ENCODE assay signal across 8 cellular contexts in the genomic region with DNA sequence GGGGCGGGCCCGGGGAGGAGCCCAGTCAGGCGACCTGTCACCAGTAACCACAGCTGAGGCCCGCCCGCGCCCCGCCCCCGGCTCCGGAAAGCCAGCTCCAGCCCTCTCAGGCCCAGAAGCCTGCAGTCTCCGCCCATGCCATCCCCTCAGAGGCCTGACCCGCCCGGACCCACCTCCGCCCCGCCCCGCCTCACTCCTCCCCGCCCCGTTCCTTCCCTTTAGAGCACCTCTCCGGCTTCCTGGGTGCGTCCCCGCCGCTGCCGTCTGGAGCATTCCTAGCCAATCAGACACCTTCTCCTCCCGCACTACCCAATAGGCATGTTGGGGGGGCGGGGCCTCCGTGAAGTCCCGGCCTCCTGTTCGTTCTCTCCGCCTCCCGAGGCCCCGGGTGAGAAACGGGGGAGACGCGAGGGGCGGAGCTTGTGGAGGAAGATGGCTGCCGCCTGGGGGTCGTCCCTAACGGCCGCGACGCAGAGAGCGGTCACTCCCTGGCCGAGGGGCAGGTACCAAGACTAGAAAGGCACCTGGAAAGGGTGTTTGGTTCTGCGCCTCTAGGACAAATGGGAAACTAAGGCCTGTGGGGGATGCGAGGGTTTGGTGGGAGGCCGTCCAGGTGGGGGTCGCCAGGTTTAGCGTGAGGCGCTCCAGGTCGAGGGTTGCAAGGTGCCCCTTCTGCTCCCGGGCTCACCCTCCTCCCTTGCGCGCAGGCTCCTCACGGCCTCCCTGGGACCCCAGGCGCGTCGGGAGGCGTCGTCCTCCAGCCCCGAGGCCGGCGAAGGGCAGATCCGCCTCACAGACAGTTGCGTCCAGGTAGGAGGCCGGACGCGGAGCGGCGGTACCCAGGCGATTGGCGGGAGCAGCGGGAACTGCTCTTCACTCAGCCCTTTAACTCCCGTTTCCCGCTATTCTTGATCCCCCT. TPM values are rescaled to one million over a fixed set of nuclear protein-coding genes. Genes with fewer than 3 reads are reported as not detected.
A peak's percentile ranks its signal among the peaks of the same experiment; 100 is the strongest.
DNase-seq lines count a peak whose midpoint lies in the region; ATAC-seq and TF ChIP-seq lines count a peak whose summit lies in the region.

A gene with protein sequence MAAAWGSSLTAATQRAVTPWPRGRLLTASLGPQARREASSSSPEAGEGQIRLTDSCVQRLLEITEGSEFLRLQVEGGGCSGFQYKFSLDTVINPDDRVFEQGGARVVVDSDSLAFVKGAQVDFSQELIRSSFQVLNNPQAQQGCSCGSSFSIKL (plus strand): TSS at position 423 of the 919 bp plus-strand sequence. CDS start 10 bp downstream, at position 433.

- peak within 1 kb of the TSS; percentile 73; the same call in 1 of the 2 replicates for H3K56ac ChIP-seq in IMR-90 (ENCODE audit: extremely low read depth, insufficient read depth, low read length)

- WGBS in IMR-90 (ENCODE audit: extremely low coverage in 2 of 2, insufficient read length in 1 of 2), 2 experiments, result 1% methylated on average over 17 of the region's 73 CpGs; no CpG with 5 or more reads in 1 of the 2 experiments

- H4K5ac ChIP-seq in IMR-90 (ENCODE audit: low read depth, low read length), result peak within 1 kb of the TSS; percentile 32; the same call in 1 of the 2 replicates

- no peak within 1 kb of the TSS for H2BK20ac ChIP-seq in IMR-90 (ENCODE audit: low read depth, low read length)

- peak; percentile 85 for ATAC-seq in GM21528 (IDR thresholded peaks at IDR 0.05; ENCODE audit: low FRiP score, unreplicated experiment)
- ATAC-seq in IMR-90 (ENCODE audit: low read depth), result peak; percentile 93
- peak; percentile 94 for ATAC-seq in mucosa of descending colon

- H2BK120ac ChIP-seq in IMR-90 (ENCODE audit: low read depth, low read length), result no peak within 1 kb of the TSS; the same call in 1 of the 2 replicates

- TF ChIP-seq RAD21 in IMR-90 (IDR thresholded peaks at IDR 0.05; ENCODE audit: low read length), result no peak

- H3K9me1 ChIP-seq in IMR-90 (ENCODE audit: insufficient read depth, low read length), result peaks cover 7% of the 10 kb centered on the region; the same call in 1 of the 2 replicates

- peaks cover 3% of the 10 kb centered on the region; the same call in 1 of the 2 replicates for H4K20me1 ChIP-seq in IMR-90 (ENCODE audit: insufficient read depth, low read length)

- peak; percentile 99 for DNase-seq in DMS 273 (lab: John Stamatoyannopoulos, UW; ENCODE audit: unreplicated experiment)
- peak; percentile 99 for DNase-seq in IMR-90
- DNase-seq in OCI-M1 (lab: John Stamatoyannopoulos, UW), result peak; percentile 99
- peak; percentile 98 for DNase-seq in activated T-cell treated with anti-CD3 and anti-CD28 coated beads for 24 hours (ENCODE audit: low read depth)
- DNase-seq in epithelial cell of esophagus (ENCODE audit: low read depth), result peak; percentile 100
- peak; percentile 100 for DNase-seq in mucosa of descending colon
- peak; percentile 100 for DNase-seq in stimulated activated CD8-positive, alpha-beta memory T cell treated with anti-CD3 and anti-CD28 coated beads, Interleukin-4, amount 100 ng/mL, for 24 hours (ENCODE audit: low read depth)

- H3K36me3 ChIP-seq in IMR-90 (ENCODE audit: control insufficient read depth, insufficient read depth, low read length), result peaks cover 2% of the 10 kb centered on the region; the same call in 1 of the 2 replicates
- H3K36me3 ChIP-seq in mucosa of descending colon (ENCODE audit: low read depth), result no peaks in the 10 kb centered on the region

- peak within 1 kb of the TSS; percentile 72 for H3K27ac ChIP-seq in IMR-90 (ENCODE audit: insufficient read depth, low read length)

- no peak within 1 kb of the TSS for H2BK15ac ChIP-seq in IMR-90 (ENCODE audit: low read depth, low read length)

- intact Hi-C loops in IMR-90 (cut with micrococcal nuclease), result no loop called here
- intact Hi-C loops in mucosa of descending colon (cut with DNase I, micrococcal nuclease), result no loop called here

- peak within 1 kb of the TSS; percentile 44 for H2AK5ac ChIP-seq in IMR-90 (ENCODE audit: low read depth, low read length)

- no peak for TF ChIP-seq CTCF in IMR-90 (conservative IDR thresholded peaks at IDR 0.05; ENCODE audit: low read depth, low read length)
- no peak for TF ChIP-seq CTCF in epithelial cell of esophagus (IDR thresholded peaks at IDR 0.05; ENCODE audit: insufficient read depth, low read depth, low read length, missing control alignments)
- TF ChIP-seq CTCF in mucosa of descending colon (IDR thresholded peaks at IDR 0.05), result no peak

- H3K79me1 ChIP-seq in IMR-90 (ENCODE audit: low read depth in 1 of 2, low read length in 2 of 2), result peaks cover 34 to 47% of the 10 kb centered on the region in 2 experiments

- POLR2A ChIA-PET in IMR-90 (lab: Charles Lee; ENCODE audit: unreplicated experiment), result no interaction called here

- peak; percentile 63; the same call in 1 of the 2 replicates for TF ChIP-seq POLR2A in IMR-90 (IDR thresholded peaks at IDR 0.05; ENCODE audit: low read depth, low read length)

- peak within 1 kb of the TSS; percentile 94 for H2AFZ ChIP-seq in IMR-90 (replicated peaks; ENCODE audit: low read length, poor library complexity)

- H4K8ac ChIP-seq in IMR-90 (ENCODE audit: low read depth in 2 of 2, low read length in 2 of 2), result peak within 1 kb of the TSS; percentile 53 to 83

- H3K14ac ChIP-seq in IMR-90 (replicated peaks; ENCODE audit: low read depth, low read length), result peak within 1 kb of the TSS; percentile 91

- dilution Hi-C loops in IMR-90 (cut with HindIII; ENCODE audit: low sequenced_read_pairs, unreplicated experiment), result no loop called here

- H3K23ac ChIP-seq in IMR-90 (ENCODE audit: low read depth, low read length), result peak within 1 kb of the TSS; percentile 89

- peak within 1 kb of the TSS; percentile 89 for H2AK9ac ChIP-seq in IMR-90 (replicated peaks; ENCODE audit: low read depth, low read length, poor library complexity)

- H3K18ac ChIP-seq in IMR-90 (ENCODE audit: low read depth, low read length), result peak within 1 kb of the TSS; percentile 16; the same call in 1 of the 2 replicates

- no peaks in the 10 kb centered on the region for H3K9me3 ChIP-seq in IMR-90 (ENCODE audit: control insufficient read depth, insufficient read depth, low read length)
- H3K9me3 ChIP-seq in mucosa of descending colon, result no peaks in the 10 kb centered on the region

- CTCF ChIA-PET in IMR-90 (lab: Yijun Ruan, JAX), result interaction anchor here (1.1 kb wide), 1 partner anchor 8 kb away, joined by 4 read pairs; no protein-coding TSS in a partner anchor

- BruUV-seq in IMR-90 (replicated peaks; lab: Mats Ljungman, UMichigan), result no TSS peak

- peak within 1 kb of the TSS; percentile 98 for H3K4me2 ChIP-seq in IMR-90 (ENCODE audit: low read depth, low read length)

- peak within 1 kb of the TSS; percentile 21 for H2BK5ac ChIP-seq in IMR-90 (ENCODE audit: low read depth, low read length, poor library complexity, severe bottlenecking)

- H3K4me1 ChIP-seq in IMR-90 (ENCODE audit: control insufficient read depth, insufficient read depth, low read length) (peaks cover 7% of the 10 kb centered on the region), mucosa of descending colon (ENCODE audit: low read depth) (peaks cover 18% of the 10 kb centered on the region)

- H3K4ac ChIP-seq in IMR-90 (ENCODE audit: low read depth, low read length), result peak within 1 kb of the TSS; percentile 84

- in situ Hi-C loops in IMR-90 (cut with MboI; ENCODE audit: low sequenced_read_pairs), result no loop called here

- H3K27me3 ChIP-seq in IMR-90 (ENCODE audit: control insufficient read depth, insufficient read depth, low read length), result no peaks in the 10 kb centered on the region

- peak within 1 kb of the TSS; percentile 85 for H4K91ac ChIP-seq in IMR-90 (ENCODE audit: insufficient read depth, low read depth, low read length)

- peak within 1 kb of the TSS; percentile 80 for H3K9ac ChIP-seq in IMR-90 (ENCODE audit: low read depth, low read length)

- H3K4me3 ChIP-seq in IMR-90 (ENCODE audit: insufficient read depth, low read depth, low read length) (peak within 1 kb of the TSS; percentile 93), epithelial cell of esophagus (ENCODE audit: low read length) (peak within 1 kb of the TSS; percentile 98), mucosa of descending colon (peak within 1 kb of the TSS; percentile 45)

TF ChIP-seq in IMR-90, 13 proteins besides CTCF, POLR2A, EP300 and RAD21:
- TF ChIP-seq MAZ (IDR thresholded peaks at IDR 0.05; ENCODE audit: borderline replicate concordance, low read depth, low read length) (peak; percentile 71; the same call in 1 of the 2 replicates), BHLHE40 (IDR thresholded peaks at IDR 0.05; ENCODE audit: low read depth, low read length) (peak; percentile 85), CHD1 (IDR thresholded peaks at IDR 0.05; ENCODE audit: low read depth, low read length) (no peak)

RNA-seq across cellular contexts. Expression of the gene that starts here (rescaled TPM):
- total RNA-seq in IMR-90 (2012; rRNA removed) (5.4 and 9.2 TPM in 2 replicates), mucosa of descending colon (10 to 100 TPM; 22.4 to 36.1 (median 30.0) TPM)
- polyA plus RNA-seq in IMR-90 (2012; rRNA removed), result 25.7 and 25.8 TPM in 2 replicates
- 2.7 and 5.1 TPM in 2 replicates for polyA plus RNA-seq in IMR-90 (2012; cell fraction: cytosol; rRNA removed)
- polyA plus RNA-seq in IMR-90 (2012; cell fraction: nucleus; rRNA removed; ENCODE audit: low replicate concordance), result 1.3 and 5.5 TPM in 2 replicates

Comparison
In these comparisons a context has a peak if more than half of its experiments do, and no peak if none do; other contexts are left out.
1. Peak in every context shown above with its lines: DNase-seq, ATAC-seq, H3K4me3 ChIP-seq and H3K27ac ChIP-seq.
2. H3K4me3 ChIP-seq: peak in every context shown above with its lines; median percentile 98 in epithelial cell of esophagus; 93 in IMR-90; 45 in mucosa of descending colon.